In the genomic region with DNA sequence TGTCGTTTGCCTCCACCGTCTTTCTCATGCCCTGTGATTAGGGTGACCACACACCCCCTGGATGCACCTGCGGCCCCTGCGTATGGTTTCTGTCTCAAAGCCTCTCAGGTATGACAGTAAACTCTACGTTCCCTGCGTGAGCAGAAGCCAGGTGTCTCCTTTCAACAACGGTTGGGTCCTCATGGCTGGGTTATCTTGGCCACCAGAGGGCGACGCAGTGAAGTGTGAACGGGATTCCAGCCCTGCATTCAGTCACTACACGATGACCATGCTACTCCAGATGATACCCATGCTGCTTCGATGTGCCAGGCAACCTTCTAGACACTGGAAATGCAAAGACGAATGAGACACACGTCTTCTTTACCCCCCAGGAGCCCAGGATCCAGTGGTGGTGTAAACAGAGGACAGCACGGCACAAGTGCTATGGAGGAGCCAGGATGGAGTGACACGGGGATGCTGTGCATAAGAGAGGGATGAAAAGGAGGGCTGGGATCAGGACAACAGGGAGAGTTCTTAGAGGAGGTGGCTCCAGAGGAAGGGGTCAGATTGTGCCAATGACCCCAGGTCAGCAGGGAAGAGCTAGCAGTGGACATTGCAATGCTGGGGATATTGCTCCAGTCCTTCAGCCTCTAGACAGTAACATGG, we compare ENCODE assay signal across 8 cellular contexts.
A peak's percentile ranks its signal among the peaks of the same experiment; 100 is the strongest.
DNase-seq lines count a peak whose midpoint lies in the region; ATAC-seq and TF ChIP-seq lines count a peak whose summit lies in the region.

No MANE protein-coding gene starts in this region.

- ATAC-seq in activated CD4-positive, alpha-beta T cell treated with anti-CD3 and anti-CD28 coated beads for 36 hours = no peak
- ATAC-seq in heart right ventricle = no peak
- ATAC-seq in GM18868 (IDR thresholded peaks at IDR 0.05; ENCODE audit: unreplicated experiment) = no peak

- intact Hi-C loops in activated CD4-positive, alpha-beta T cell treated with anti-CD3 and anti-CD28 coated beads for 36 hours (cut with DNase I, micrococcal nuclease) = loop anchor here (1.0 to 5.0 kb wide), 3 partner anchors 139 to 204 kb away; no protein-coding TSS in a partner anchor
- intact Hi-C loops in heart right ventricle (cut with DNase I) = loop anchor here in 3 of 10 donors (5.0 to 10.0 kb wide), 2 partner anchors 203 to 206 kb away; no protein-coding TSS in a partner anchor

- H3K4me3 ChIP-seq in MG63 (no peak overlapping the region), heart right ventricle (no peak overlapping the region)

- WGBS in heart right ventricle, 2 donors = 45 to 47% methylated on average over 16 of the region's 16 CpGs

- H3K27ac ChIP-seq in heart right ventricle = no peak overlapping the region

- DNase-seq in activated CD4-positive, alpha-beta T cell treated with anti-CD3 and anti-CD28 coated beads for 36 hours = peak; percentile 66
- no peak for DNase-seq in activated CD4-positive, alpha-beta T cell treated with anti-CD3 and anti-CD28 coated beads for 1 hour
- DNase-seq in MG63 (peak; percentile 9), heart right ventricle (peak in 1 of 2 donors; percentile 9), inferior parietal cortex (ENCODE audit: extremely low spot score) (no peak)
- peak; percentile 20 for DNase-seq in activated CD4-positive, alpha-beta memory T cell treated with anti-CD3 and anti-CD28 coated beads, Interleukin-2, amount 10 ng/mL, durations not matched to agents 7 days and 5 days
- peak; percentile 32 to 36 for DNase-seq in stimulated activated CD4-positive, alpha-beta T cell treated with anti-CD3 and anti-CD28 coated beads, Interleukin-2, amount 100 ng/mL, for 48 hours

- H3K9me3 ChIP-seq in MG63 (no peaks in the 10 kb centered on the region), heart right ventricle (no peaks in the 10 kb centered on the region)

- H3K36me3 ChIP-seq in MG63 (no peaks in the 10 kb centered on the region), heart right ventricle (no peaks in the 10 kb centered on the region)

- no peaks in the 10 kb centered on the region for H3K9me3 Mint-ChIP-seq in activated CD4-positive, alpha-beta T cell treated with anti-CD3 and anti-CD28 coated beads for 36 hours (ENCODE audit: low read depth)
- H3K9me3 Mint-ChIP-seq in activated CD4-positive, alpha-beta memory T cell treated with anti-CD3 and anti-CD28 coated beads, Interleukin-2, amount 10 ng/mL, durations not matched to agents 7 days and 5 days = no peaks in the 10 kb centered on the region

- POLR2A ChIA-PET in activated CD4-positive, alpha-beta T cell treated with anti-CD3 and anti-CD28 coated beads for 36 hours (lab: Charles Lee) = no interaction called here
- POLR2A ChIA-PET in activated CD4-positive, alpha-beta memory T cell treated with anti-CD3 and anti-CD28 coated beads, Interleukin-2, amount 10 ng/mL, durations not matched to agents 7 days and 5 days (lab: Charles Lee) = no interaction called here

- no peaks in the 10 kb centered on the region for H3K36me3 Mint-ChIP-seq in activated CD4-positive, alpha-beta T cell treated with anti-CD3 and anti-CD28 coated beads for 36 hours (ENCODE audit: low read depth)
- H3K36me3 Mint-ChIP-seq in activated CD4-positive, alpha-beta memory T cell treated with anti-CD3 and anti-CD28 coated beads, Interleukin-2, amount 10 ng/mL, durations not matched to agents 7 days and 5 days (ENCODE audit: low read depth) = no peaks in the 10 kb centered on the region

- no peak overlapping the region for H3K27ac Mint-ChIP-seq in activated CD4-positive, alpha-beta T cell treated with anti-CD3 and anti-CD28 coated beads for 36 hours
- H3K27ac Mint-ChIP-seq in activated CD4-positive, alpha-beta memory T cell treated with anti-CD3 and anti-CD28 coated beads, Interleukin-2, amount 10 ng/mL, durations not matched to agents 7 days and 5 days = no peak overlapping the region

- H3K27me3 ChIP-seq in MG63 = peaks cover 15% of the 10 kb centered on the region
- H3K27me3 ChIP-seq in heart right ventricle = peaks cover 0 to 40% (median 17%) of the 10 kb centered on the region in 7 donors

- no peaks in the 10 kb centered on the region for H3K4me1 ChIP-seq in heart right ventricle

- CTCF ChIA-PET in activated CD4-positive, alpha-beta T cell treated with anti-CD3 and anti-CD28 coated beads for 36 hours (lab: Charles Lee) = interaction anchor here (0.6 to 1.4 kb wide), 5 partner anchors 12 to 205 kb away, joined by 3 to 6 read pairs (median 4); no protein-coding TSS in a partner anchor
- CTCF ChIA-PET in activated CD4-positive, alpha-beta memory T cell treated with anti-CD3 and anti-CD28 coated beads, Interleukin-2, amount 10 ng/mL, durations not matched to agents 7 days and 5 days (lab: Charles Lee) = interaction anchor here (1.3 kb wide), 1 partner anchor 204 kb away, joined by 4 read pairs; no protein-coding TSS in a partner anchor

- no peak overlapping the region for H3K4me3 Mint-ChIP-seq in activated CD4-positive, alpha-beta T cell treated with anti-CD3 and anti-CD28 coated beads for 36 hours
- no peak overlapping the region for H3K4me3 Mint-ChIP-seq in activated CD4-positive, alpha-beta memory T cell treated with anti-CD3 and anti-CD28 coated beads, Interleukin-2, amount 10 ng/mL, durations not matched to agents 7 days and 5 days

- TF ChIP-seq CTCF in heart right ventricle (IDR thresholded peaks at IDR 0.05) = peak in 7 of 9 donors; percentile 38 to 61 (median 47)

- no peaks in the 10 kb centered on the region for H3K4me1 Mint-ChIP-seq in activated CD4-positive, alpha-beta T cell treated with anti-CD3 and anti-CD28 coated beads for 36 hours
- no peaks in the 10 kb centered on the region for H3K4me1 Mint-ChIP-seq in activated CD4-positive, alpha-beta memory T cell treated with anti-CD3 and anti-CD28 coated beads, Interleukin-2, amount 10 ng/mL, durations not matched to agents 7 days and 5 days

- peaks cover 14% of the 10 kb centered on the region for H3K27me3 Mint-ChIP-seq in activated CD4-positive, alpha-beta T cell treated with anti-CD3 and anti-CD28 coated beads for 36 hours
- peaks cover 5% of the 10 kb centered on the region for H3K27me3 Mint-ChIP-seq in activated CD4-positive, alpha-beta memory T cell treated with anti-CD3 and anti-CD28 coated beads, Interleukin-2, amount 10 ng/mL, durations not matched to agents 7 days and 5 days

Comparison
In these comparisons a context has a peak if more than half of its experiments do, and no peak if none do; other contexts are left out.
1. DNase-seq: peak in activated CD4-positive, alpha-beta T cell treated with anti-CD3 and anti-CD28 coated beads for 36 hours (single experiment), MG63 (single experiment), activated CD4-positive, alpha-beta memory T cell treated with anti-CD3 and anti-CD28 coated beads, Interleukin-2, amount 10 ng/mL, durations not matched to agents 7 days and 5 days (single experiment) and stimulated activated CD4-positive, alpha-beta T cell treated with anti-CD3 and anti-CD28 coated beads, Interleukin-2, amount 100 ng/mL, for 48 hours (2 of 2); none in activated CD4-positive, alpha-beta T cell treated with anti-CD3 and anti-CD28 coated beads for 1 hour (single experiment) and inferior parietal cortex (single experiment).